ENCODE assay signal across 8 cellular contexts in the genomic region with DNA sequence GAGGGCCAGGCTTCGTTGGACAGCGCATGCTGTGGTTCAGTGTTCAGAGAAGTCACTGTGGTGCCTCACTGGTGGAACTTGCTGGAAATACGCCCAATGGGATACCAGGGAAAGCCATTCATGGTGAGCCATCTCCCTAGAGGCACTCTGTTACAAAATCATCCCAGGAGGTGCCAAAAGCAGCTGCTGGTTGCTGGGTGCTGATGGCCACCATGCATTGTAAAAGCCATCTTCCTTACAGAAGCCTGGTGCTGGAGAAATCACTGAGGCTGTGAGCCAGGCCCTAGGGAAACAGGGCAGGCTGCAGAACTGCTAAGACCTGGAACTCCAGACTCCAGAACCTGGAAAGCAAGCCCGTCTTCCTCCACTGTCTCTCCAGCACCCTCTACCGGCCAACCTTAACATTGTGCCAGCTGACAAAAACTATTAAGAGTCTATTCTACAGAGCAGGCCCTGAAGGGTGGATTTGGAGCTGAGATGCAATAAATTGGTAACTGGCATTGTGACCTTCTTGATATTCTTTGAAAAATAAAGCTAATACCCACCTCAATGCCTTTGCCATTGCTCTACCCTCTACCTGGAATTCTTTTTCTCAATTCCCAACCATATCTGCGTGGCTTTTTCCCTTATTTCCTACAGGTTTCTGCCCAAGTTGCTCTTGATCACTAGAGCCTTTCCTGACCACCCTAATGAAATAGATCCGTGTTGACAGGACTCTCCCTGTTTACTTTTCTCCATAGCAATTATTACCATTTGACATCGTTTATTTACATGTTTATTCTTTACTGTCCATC. TPM values are rescaled to one million over a fixed set of nuclear protein-coding genes. Genes with fewer than 3 reads are reported as not detected.
DNase-seq lines count a peak whose midpoint lies in the region; ATAC-seq and TF ChIP-seq lines count a peak whose summit lies in the region.

No MANE protein-coding gene starts in this region.

- H3K27ac ChIP-seq in GM23338 (ENCODE audit: low read depth) (no peak overlapping the region), left lung (no peak overlapping the region)

- H3K36me3 ChIP-seq in GM23338 (ENCODE audit: insufficient read depth) (no peaks in the 10 kb centered on the region), left lung (no peaks in the 10 kb centered on the region)

- no peak overlapping the region for H2AFZ ChIP-seq in GM23338

- no peaks in the 10 kb centered on the region for H3K79me2 ChIP-seq in GM23338 (replicated peaks; ENCODE audit: insufficient read depth)

- TF ChIP-seq CTCF in AG09309 (IDR thresholded peaks at IDR 0.05; ENCODE audit: control insufficient read depth, insufficient read depth, low read depth, low read length, missing control alignments) = peak; percentile 94
- TF ChIP-seq CTCF in GM23338 (conservative IDR thresholded peaks at IDR 0.05; ENCODE audit: low read depth in 2 of 2) = peak; percentile 79 to 93
- TF ChIP-seq CTCF in chondrocyte (IDR thresholded peaks at IDR 0.05) = peak; percentile 83
- TF ChIP-seq CTCF in left lung (IDR thresholded peaks at IDR 0.05) = peak; percentile 71 to 83

- H3K9me3 Mint-ChIP-seq in GM23338 (no peaks in the 10 kb centered on the region), chondrocyte (ENCODE audit: low read depth) (peaks cover 1% of the 10 kb centered on the region)

- H3K4me1 ChIP-seq in GM23338 (ENCODE audit: insufficient read depth) (no peaks in the 10 kb centered on the region), left lung (no peaks in the 10 kb centered on the region)

- no peaks in the 10 kb centered on the region for H3K9me2 ChIP-seq in GM23338 (ENCODE audit: insufficient read depth)

- DNase-seq in AG09309 (ENCODE audit: low read depth) (no peak), GM23338 (ENCODE audit: low spot score) (peak; percentile 91), NCI-H345 (lab: John Stamatoyannopoulos, UW) (peak; percentile 81), chondrocyte (ENCODE audit: low spot score) (no peak), left lung (peak in 1 of 2 donors; percentile 61)
- DNase-seq in activated CD4-positive, alpha-beta T cell treated with anti-CD3 and anti-CD28 coated beads for 24 hours (ENCODE audit: low read depth in 2 of 2) = peak; percentile 62 to 65
- peak; percentile 45 to 67 (median 61) for DNase-seq in stimulated activated CD4-positive, alpha-beta T cell treated with anti-CD3 and anti-CD28 coated beads, TNF-alpha, amount 100 ng/mL, for 24 hours (ENCODE audit: low read depth in 3 of 3)

- H3K36me3 Mint-ChIP-seq in GM23338 (ENCODE audit: low read depth) (no peaks in the 10 kb centered on the region), chondrocyte (ENCODE audit: low read depth) (no peaks in the 10 kb centered on the region)

- H3K4me3 ChIP-seq in AG09309 (ENCODE audit: control insufficient read depth, low read depth, low read length) (no peak overlapping the region), GM23338 (no peak overlapping the region), left lung (no peak overlapping the region)

- H3K27ac Mint-ChIP-seq in GM23338 = no peak overlapping the region
- no peak overlapping the region for H3K27ac Mint-ChIP-seq in chondrocyte (ENCODE audit: unreplicated experiment)

- no peaks in the 10 kb centered on the region; the same call in 1 of the 2 replicates for H4K20me1 ChIP-seq in GM23338 (replicated peaks; ENCODE audit: insufficient read depth)

- H3K27me3 ChIP-seq in GM23338 (ENCODE audit: insufficient read depth) (no peaks in the 10 kb centered on the region), left lung (no peaks in the 10 kb centered on the region)

- intact Hi-C loops in left lung (cut with DNase I) = no loop called here

- H3K4me1 Mint-ChIP-seq in GM23338 (no peaks in the 10 kb centered on the region), chondrocyte (ENCODE audit: low read depth) (peaks cover 12% of the 10 kb centered on the region)

- no peak overlapping the region for H3K4me2 ChIP-seq in GM23338

- no peaks in the 10 kb centered on the region for H3K9me3 ChIP-seq in left lung

- H3F3A ChIP-seq in GM23338 (replicated peaks; ENCODE audit: low read depth) = no peaks in the 10 kb centered on the region; the same call in 1 of the 2 replicates

- H3K4me3 Mint-ChIP-seq in GM23338 (no peak overlapping the region), chondrocyte (ENCODE audit: unreplicated experiment) (no peak overlapping the region)

- ATAC-seq in GM23338 (peak; percentile 84), left lung (peak; percentile 95), GM18858 (IDR thresholded peaks at IDR 0.05; ENCODE audit: unreplicated experiment) (no peak)

- H3K27me3 Mint-ChIP-seq in GM23338 (ENCODE audit: insufficient read depth, low read depth, poor library complexity) (peaks cover 2% of the 10 kb centered on the region), chondrocyte (ENCODE audit: low read depth) (no peaks in the 10 kb centered on the region)

TF ChIP-seq in GM23338, 12 proteins besides CTCF, POLR2A, EP300 and RAD21:
- TF ChIP-seq, protein P1, sequence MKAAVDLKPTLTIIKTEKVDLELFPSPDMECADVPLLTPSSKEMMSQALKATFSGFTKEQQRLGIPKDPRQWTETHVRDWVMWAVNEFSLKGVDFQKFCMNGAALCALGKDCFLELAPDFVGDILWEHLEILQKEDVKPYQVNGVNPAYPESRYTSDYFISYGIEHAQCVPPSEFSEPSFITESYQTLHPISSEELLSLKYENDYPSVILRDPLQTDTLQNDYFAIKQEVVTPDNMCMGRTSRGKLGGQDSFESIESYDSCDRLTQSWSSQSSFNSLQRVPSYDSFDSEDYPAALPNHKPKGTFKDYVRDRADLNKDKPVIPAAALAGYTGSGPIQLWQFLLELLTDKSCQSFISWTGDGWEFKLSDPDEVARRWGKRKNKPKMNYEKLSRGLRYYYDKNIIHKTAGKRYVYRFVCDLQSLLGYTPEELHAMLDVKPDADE (IDR thresholded peaks at IDR 0.05) = no peak
- no peak for TF ChIP-seq ZNF114 (CRISPR knock-in tag; IDR thresholded peaks at IDR 0.05)
- TF ChIP-seq JUNB (IDR thresholded peaks at IDR 0.05; ENCODE audit: unreplicated experiment) = no peak
- no peak for TF ChIP-seq ZNF331 (CRISPR knock-in tag; IDR thresholded peaks at IDR 0.05; ENCODE audit: low read depth)
- no peak for TF ChIP-seq POLR2AphosphoS5 (IDR thresholded peaks at IDR 0.05; ENCODE audit: low read depth)

RNA-seq across cellular contexts. Expression of gene SNRPB, which starts 18.5 kb away (rescaled TPM):
- total RNA-seq in GM23338 (2014; rRNA removed; shearing (Covaris generic)) = 744 and 784 TPM in 2 replicates
- polyA plus RNA-seq in GM23338 (2016; fragmentation: Nextera tagmentation; extraction: Ambion mirVana) = 785 and 805 TPM in 2 replicates
- total RNA-seq in chondrocyte (99.8 to 103 TPM (median 103 TPM) in 3 replicates), left lung (100 to 1,000 TPM in 1 of 2 donors, 10 to 100 TPM in 1; 86.0 to 132 TPM)

RNA-seq across cellular contexts. Expression of gene ZNF343, which starts 56.6 kb away (rescaled TPM):
- 1.6 and 6.4 TPM in 2 replicates for total RNA-seq in GM23338 (2014; rRNA removed; shearing (Covaris generic))
- 1.1 and 2.4 TPM in 2 replicates for polyA plus RNA-seq in GM23338 (2016; fragmentation: Nextera tagmentation; extraction: Ambion mirVana)
- total RNA-seq in chondrocyte = 9.6 to 12.2 TPM (median 11.5 TPM) in 3 replicates
- 1 to 10 TPM; 8.4 to 8.6 TPM for total RNA-seq in left lung

Comparison
In these comparisons a context has a peak if more than half of its experiments do, and no peak if none do; other contexts are left out.
1. DNase-seq: peak in GM23338 (single experiment), NCI-H345 (single experiment), activated CD4-positive, alpha-beta T cell treated with anti-CD3 and anti-CD28 coated beads for 24 hours (2 of 2) and stimulated activated CD4-positive, alpha-beta T cell treated with anti-CD3 and anti-CD28 coated beads, TNF-alpha, amount 100 ng/mL, for 24 hours (3 of 3); none in AG09309 (single experiment) and chondrocyte (single experiment).
2. Peak in every context shown above with its lines, with median percentiles within 50 percentile points of each other: CTCF ChIP-seq.